ENCODE assay signal across 12 cellular contexts in the genomic region with DNA sequence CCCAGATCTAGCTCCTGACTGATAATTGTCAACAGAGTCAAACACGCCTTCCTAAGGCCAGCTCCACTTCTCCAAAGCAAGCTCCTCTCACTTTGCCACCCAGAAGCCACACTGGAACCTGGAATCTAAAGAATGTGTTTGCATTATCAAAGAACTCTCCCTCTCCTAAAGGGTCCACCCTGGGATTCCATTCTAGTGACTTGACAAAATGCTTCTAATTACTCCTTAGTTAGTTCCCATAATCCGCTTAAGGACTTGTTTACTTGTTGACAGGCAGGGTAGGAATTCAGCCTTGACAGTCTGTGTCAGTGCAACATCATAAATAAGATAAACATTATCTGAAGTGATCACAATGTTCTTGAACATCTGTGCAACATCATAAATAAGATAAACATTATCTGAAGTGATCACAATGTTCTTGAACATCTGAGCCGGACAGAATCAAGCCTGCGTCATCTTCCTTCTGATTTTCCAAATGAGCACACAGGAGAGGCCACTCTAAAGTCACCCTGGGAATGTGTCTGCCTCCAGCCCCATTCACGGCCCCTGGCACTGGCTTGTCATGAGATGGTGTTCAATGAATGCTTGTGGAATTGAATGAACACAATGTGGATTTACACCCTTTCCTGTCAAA.
DNase-seq lines count a peak whose midpoint lies in the region; FAIRE-seq and TF ChIP-seq lines count a peak whose summit lies in the region.
"Had no signal": no experiment of that assay in that cellular context is flagged by ENCODE, and none has a peak within 500 bp of the region (broad histone marks: within the 10 kb centered on the region; RNA-seq: fewer than 3 reads in every experiment).

No MANE protein-coding gene starts in this region.

- H3K79me2 ChIP-seq in H1 (ENCODE audit: control insufficient read depth in 1 of 2, insufficient read depth in 2 of 2, low read length in 2 of 2): no peaks in the 10 kb centered on the region

- POLR2A ChIA-PET in A673 (lab: Charles Lee; ENCODE audit: low non-redundant PET): no interaction called here
- POLR2A ChIA-PET in H1 (lab: Charles Lee; ENCODE audit: partially characterized antibody): interaction anchor here (0.9 kb wide), 1 partner anchor 8 kb away, joined by 3 read pairs; no protein-coding TSS in a partner anchor

- H2BK15ac ChIP-seq in H1 (ENCODE audit: low read length): no peak overlapping the region

- H3K27me3 ChIP-seq in A673 (replicated peaks; ENCODE audit: insufficient read depth, low read depth, low read length, poor library complexity) (no peaks in the 10 kb centered on the region), H1 (replicated peaks in 1 of 4; ENCODE audit: control insufficient read depth in 3 of 4, extremely low read depth in 1 of 4, insufficient read depth in 3 of 4, low read length in 3 of 4) (no peaks in the 10 kb centered on the region), small intestine (ENCODE audit: control insufficient read depth in 2 of 2, insufficient read depth in 2 of 2, low read length in 2 of 2) (no peaks in the 10 kb centered on the region)
- H3K27me3 ChIP-seq: body of pancreas had no signal

- peak; percentile 43 for DNase-seq in A673 (ENCODE audit: low spot score)
- peak in 1 of 2 experiments; percentile 50 for DNase-seq in H1 (ENCODE audit: low read depth in 1 of 2, low spot score in 2 of 2)
- DNase-seq in iris pigment epithelial cell (ENCODE audit: low read depth): peak; percentile 93
- no peak for DNase-seq in COLO668 (lab: John Stamatoyannopoulos, UW; ENCODE audit: unreplicated experiment)
- DNase-seq in small intestine: no peak
- no peak for DNase-seq in NCI-H1417 (lab: John Stamatoyannopoulos, UW)
- no peak for DNase-seq in ureter (ENCODE audit: low spot score)
- DNase-seq: activated CD4-positive, alpha-beta memory T cell treated with anti-CD3 and anti-CD28 coated beads for 36 hours; NCI-H1694; stimulated activated naive CD4-positive, alpha-beta T cell had no signal

- FAIRE-seq in H1 (lab: Jason Lieb, UNC) (peak; percentile 73), small intestine (lab: Jason Lieb, UNC) (no peak)

- peak overlapping the region; percentile 57; the same call in 1 of the 2 replicates for H2BK20ac ChIP-seq in H1 (ENCODE audit: low read length)

- 71% methylated on average over 5 of the region's 5 CpGs; no CpG with 5 or more reads in 1 of the 2 experiments for WGBS in H1 (ENCODE audit: extremely low coverage in 1 of 2, insufficient coverage in 1 of 2, insufficient read length in 1 of 2, insufficient replicate concordance in 2 of 2, low coverage in 1 of 2, low lambda C conversion rate in 2 of 2, missing lambda C conversion rate in 1 of 2), 2 experiments
- 56 to 67% (median 60%) methylated on average over 5 of the region's 5 CpGs for WGBS in small intestine, 3 donors

- H3K4me3 ChIP-seq in A673 (ENCODE audit: low read depth, low read length, poor library complexity, severe bottlenecking) (peak overlapping the region; percentile 18), H1 (ENCODE audit: extremely low read depth in 1 of 4, insufficient read depth in 2 of 4, low read depth in 3 of 4, low read length in 4 of 4) (peak overlapping the region in 1 of 4 experiments; percentile 17; a peak in 1 of 8 replicates), small intestine (ENCODE audit: low read depth in 1 of 2, low read length in 2 of 2) (no peak overlapping the region)
- H3K4me3 ChIP-seq: body of pancreas had no signal

- peak overlapping the region; percentile 97; the same call in 1 of the 2 replicates for H2BK12ac ChIP-seq in H1 (ENCODE audit: low read depth, low read length)

- H3K4ac ChIP-seq in H1 (replicated peaks; ENCODE audit: insufficient read length, low read depth, low read length): no peak overlapping the region

- no peak overlapping the region for H4K8ac ChIP-seq in H1 (ENCODE audit: extremely low read depth, insufficient read depth, low read length)

- no peaks in the 10 kb centered on the region for H4K20me1 ChIP-seq in H1 (replicated peaks in 1 of 2; ENCODE audit: control insufficient read depth in 1 of 2, insufficient read depth in 2 of 2, low read length in 2 of 2)

- H3K23ac ChIP-seq in H1 (ENCODE audit: insufficient read length): no peak overlapping the region

- CTCF ChIA-PET in A673 (lab: Charles Lee): no interaction called here
- CTCF ChIA-PET in H1 (lab: Charles Lee; ENCODE audit: partially characterized antibody): interaction anchor here (1.2 kb wide), 1 partner anchor 23 kb away, joined by 3 read pairs; no protein-coding TSS in a partner anchor

- TF ChIP-seq EP300 in Ishikawa (IDR thresholded peaks at IDR 0.05; ENCODE audit: borderline replicate concordance): peak; percentile 77; the same call in 1 of the 2 replicates
- peak in 1 of 2 experiments; percentile 56; a peak in 1 of 3 replicates for TF ChIP-seq EP300 in H1 (IDR thresholded peaks at IDR 0.05; ENCODE audit: borderline replicate concordance in 1 of 2, low read depth in 2 of 2, low read length in 2 of 2)

- no peak overlapping the region for H4K91ac ChIP-seq in H1 (replicated peaks; ENCODE audit: insufficient read length, low read length)

- H3K79me1 ChIP-seq in H1 (ENCODE audit: low read depth, low read length): no peaks in the 10 kb centered on the region

- H4K5ac ChIP-seq in H1 (ENCODE audit: insufficient read length, low read depth, low read length): no peak overlapping the region

- H3K14ac ChIP-seq in H1 (ENCODE audit: insufficient read length): no peak overlapping the region

- intact Hi-C loops in A673 (cut with micrococcal nuclease; ENCODE audit: unreplicated experiment): loop anchor here (5.0 kb wide), 1 partner anchor 122 kb away; no protein-coding TSS in a partner anchor

- no peaks in the 10 kb centered on the region for H3K36me3 ChIP-seq in A673 (ENCODE audit: insufficient read depth, low read length, poor library complexity, severe bottlenecking)
- H3K36me3 ChIP-seq in H1 (ENCODE audit: control insufficient read depth in 2 of 4, insufficient read depth in 4 of 4, low read length in 3 of 4): peaks cover 0 to 2% (median 0%) of the 10 kb centered on the region in 4 experiments; a peak in 1 of 8 replicates
- H3K36me3 ChIP-seq in small intestine (ENCODE audit: control insufficient read depth in 2 of 2, insufficient read depth in 2 of 2, low read length in 2 of 2): no peaks in the 10 kb centered on the region

- peaks cover 18% of the 10 kb centered on the region for H3K4me1 ChIP-seq in A673 (ENCODE audit: insufficient read depth, low read length, poor library complexity, severe bottlenecking)
- peaks cover 1 to 9% (median 7%) of the 10 kb centered on the region in 4 experiments; a peak in 5 of 7 replicates for H3K4me1 ChIP-seq in H1 (replicated peaks in 1 of 4; ENCODE audit: control insufficient read depth in 3 of 4, insufficient read depth in 4 of 4, low read length in 3 of 4)
- H3K4me1 ChIP-seq in small intestine (ENCODE audit: control insufficient read depth in 2 of 2, insufficient read depth in 1 of 2, low read depth in 1 of 2, low read length in 1 of 2): no peaks in the 10 kb centered on the region
- H3K4me1 ChIP-seq: body of pancreas had no signal

- H3K56ac ChIP-seq in H1 (replicated peaks; ENCODE audit: insufficient read length, low read depth, low read length): no peak overlapping the region

- peak overlapping the region; percentile 67; the same call in 1 of the 2 replicates for H2AK5ac ChIP-seq in H1 (ENCODE audit: low read depth, low read length)

- H3K9ac ChIP-seq in H1 (replicated peaks in 1 of 4; ENCODE audit: extremely low read depth in 1 of 4, low read depth in 3 of 4, low read length in 3 of 4): no peak overlapping the region

- H3K27ac ChIP-seq in A673 (ENCODE audit: low read depth, low read length, poor library complexity, severe bottlenecking): no peak overlapping the region
- H3K27ac ChIP-seq in H1 (ENCODE audit: low read depth, low read length): peak overlapping the region; percentile 43; the same call in 1 of the 2 replicates
- H3K27ac ChIP-seq in small intestine (ENCODE audit: low read depth in 1 of 2, low read length in 1 of 2): no peak overlapping the region
- H3K27ac ChIP-seq: body of pancreas had no signal

- H3K18ac ChIP-seq in H1 (ENCODE audit: extremely low read depth, low read length): no peak overlapping the region

- H2AFZ ChIP-seq in H1 (ENCODE audit: low read length): no peak overlapping the region

- TF ChIP-seq RAD21 in Ishikawa (IDR thresholded peaks at IDR 0.05; ENCODE audit: low read depth) (no peak), H1 (IDR thresholded peaks at IDR 0.05 in 1 of 2, conservative IDR thresholded peaks at IDR 0.05 in 1 of 2; ENCODE audit: low read depth in 2 of 2, low read length in 2 of 2) (no peak)

- no peaks in the 10 kb centered on the region for H3K23me2 ChIP-seq in H1 (ENCODE audit: low read depth, low read length)

- BruUV-seq in A673 (replicated peaks; lab: Mats Ljungman, UMichigan): no TSS peak

- H3K9me3 ChIP-seq in A673 (ENCODE audit: low read depth, low read length, poor library complexity, severe bottlenecking): no peaks in the 10 kb centered on the region
- no peaks in the 10 kb centered on the region for H3K9me3 ChIP-seq in H1 (ENCODE audit: insufficient read depth in 2 of 2, low read depth in 1 of 2, low read length in 1 of 2)
- no peaks in the 10 kb centered on the region for H3K9me3 ChIP-seq in small intestine (ENCODE audit: control insufficient read depth, low read depth)
- H3K9me3 ChIP-seq: body of pancreas had no signal

- no peak for TF ChIP-seq CTCF in A673 (conservative IDR thresholded peaks at IDR 0.05; ENCODE audit: low read depth, low read length)
- no peak for TF ChIP-seq CTCF in H1 (IDR thresholded peaks at IDR 0.05; ENCODE audit: control extremely low read depth in 1 of 3, insufficient read depth in 1 of 3, low read depth in 1 of 3, low read length in 3 of 3)

- peak overlapping the region; percentile 29 for H2BK5ac ChIP-seq in H1 (ENCODE audit: low read depth, low read length)

- no peak overlapping the region for H3K4me2 ChIP-seq in H1 (ENCODE audit: insufficient read depth in 1 of 2, low read depth in 2 of 2, low read length in 2 of 2)

- TF ChIP-seq POLR2A in H1 (IDR thresholded peaks at IDR 0.05; ENCODE audit: control extremely low read depth in 1 of 2, low read depth in 2 of 2, low read length in 2 of 2): no peak

- H2BK120ac ChIP-seq in H1 (replicated peaks; ENCODE audit: low read depth, low read length): peak overlapping the region; percentile 95

TF ChIP-seq in H1, 55 proteins besides CTCF, POLR2A, EP300 and RAD21 (continues in another document):
- no peak for TF ChIP-seq NRF1 (IDR thresholded peaks at IDR 0.05; ENCODE audit: low read depth, low read length)
- TF ChIP-seq FOSL1 (IDR thresholded peaks at IDR 0.05; ENCODE audit: insufficient read depth, low read depth, low read length): no peak
- TF ChIP-seq POLR2AphosphoS5 (IDR thresholded peaks at IDR 0.05; ENCODE audit: low read depth, low read length): no peak
- no peak for TF ChIP-seq CREB1 (IDR thresholded peaks at IDR 0.05)
- TF ChIP-seq YY1 (IDR thresholded peaks at IDR 0.05; ENCODE audit: low read depth, low read length): no peak
- 0 out of 4 replicates have a peak, but pooled peaks of 1 of the 2 experiments have one; percentile 23 for TF ChIP-seq SIN3A (conservative IDR thresholded peaks at IDR 0.05 in 1 of 2, IDR thresholded peaks at IDR 0.05 in 1 of 2; ENCODE audit: low read depth in 1 of 2, low read length in 2 of 2)
- TF ChIP-seq BCL11A (IDR thresholded peaks at IDR 0.05; ENCODE audit: low read depth in 2 of 2, low read length in 2 of 2): peak in 1 of 2 experiments; percentile 82
- no peak for TF ChIP-seq RFX5 (IDR thresholded peaks at IDR 0.05; ENCODE audit: borderline replicate concordance, low read depth, low read length)

Comparison
In these comparisons a context has a peak if more than half of its experiments do, and no peak if none do; other contexts are left out.
1. DNase-seq: peak in A673 (single experiment) and iris pigment epithelial cell (single experiment); none in COLO668 (single experiment), small intestine (single experiment), NCI-H1417 (0 of 3) and ureter (single experiment).